12 cellular contexts compared by ENCODE assay signal in genomic region chr11:2789791-2790580, GRCh38.
DNase-seq lines count a peak whose midpoint lies in the region; ATAC-seq and TF ChIP-seq lines count a peak whose summit lies in the region.
"Had no signal": no experiment of that assay in that cellular context is flagged by ENCODE, and none has a peak within 500 bp of the region (broad histone marks: within the 10 kb centered on the region; RNA-seq: fewer than 3 reads in every experiment).

No MANE protein-coding gene starts in this region.

- peaks cover 6% of the 10 kb centered on the region for H3K36me3 Mint-ChIP-seq in activated naive CD8-positive, alpha-beta T cell treated with anti-CD3 and anti-CD28 coated beads, Interleukin-2, amount 10 ng/mL, durations not matched to agents 7 days and 5 days
- H3K36me3 Mint-ChIP-seq in activated naive CD8-positive, alpha-beta T cell treated with anti-CD3 and anti-CD28 coated beads for 36 hours = peaks cover 3% of the 10 kb centered on the region
- no peaks in the 10 kb centered on the region for H3K36me3 Mint-ChIP-seq in natural killer cell

- no peak overlapping the region for H3K27ac Mint-ChIP-seq in activated naive CD8-positive, alpha-beta T cell treated with anti-CD3 and anti-CD28 coated beads, Interleukin-2, amount 10 ng/mL, durations not matched to agents 7 days and 5 days
- no peak overlapping the region for H3K27ac Mint-ChIP-seq in activated naive CD8-positive, alpha-beta T cell treated with anti-CD3 and anti-CD28 coated beads for 36 hours
- no peak overlapping the region for H3K27ac Mint-ChIP-seq in natural killer cell
- H3K27ac Mint-ChIP-seq: IgD-negative memory B cell had no signal

- DNase-seq in activated naive CD8-positive, alpha-beta T cell treated with anti-CD3 and anti-CD28 coated beads, Interleukin-2, amount 10 ng/mL, durations not matched to agents 7 days and 5 days = peak; percentile 24
- no peak for DNase-seq in activated naive CD8-positive, alpha-beta T cell treated with anti-CD3 and anti-CD28 coated beads for 36 hours
- DNase-seq in ecto neural progenitor cell (ENCODE audit: low spot score) (peak; percentile 35), natural killer cell (peak; percentile 12), upper lobe of right lung (peak; percentile 42), SHP77 treated with DMSO at 0.1 percent for 48 hours (lab: John Stamatoyannopoulos, UW) (no peak), NCI-H146 treated with DMSO at 0.1 percent for 48 hours (lab: John Stamatoyannopoulos, UW; ENCODE audit: unreplicated experiment) (no peak)
- DNase-seq: DMS53 had no signal

- ATAC-seq in activated naive CD8-positive, alpha-beta T cell treated with anti-CD3 and anti-CD28 coated beads, Interleukin-2, amount 10 ng/mL, durations not matched to agents 7 days and 5 days (ENCODE audit: low read depth) = no peak
- ATAC-seq in natural killer cell (no peak), upper lobe of right lung (no peak), GM18907 (IDR thresholded peaks at IDR 0.05; ENCODE audit: unreplicated experiment) (no peak)

- TF ChIP-seq CTCF in natural killer cell (IDR thresholded peaks at IDR 0.05) = no peak
- TF ChIP-seq CTCF in upper lobe of right lung (IDR thresholded peaks at IDR 0.05) = no peak

- H3K9me3 Mint-ChIP-seq in activated naive CD8-positive, alpha-beta T cell treated with anti-CD3 and anti-CD28 coated beads, Interleukin-2, amount 10 ng/mL, durations not matched to agents 7 days and 5 days = peaks cover 4% of the 10 kb centered on the region
- H3K9me3 Mint-ChIP-seq in activated naive CD8-positive, alpha-beta T cell treated with anti-CD3 and anti-CD28 coated beads for 36 hours = no peaks in the 10 kb centered on the region
- H3K9me3 Mint-ChIP-seq in natural killer cell = no peaks in the 10 kb centered on the region

- H3K4me1 ChIP-seq in upper lobe of right lung = peaks cover 12% of the 10 kb centered on the region

- peaks cover 3% of the 10 kb centered on the region for H3K27me3 Mint-ChIP-seq in activated naive CD8-positive, alpha-beta T cell treated with anti-CD3 and anti-CD28 coated beads, Interleukin-2, amount 10 ng/mL, durations not matched to agents 7 days and 5 days
- no peaks in the 10 kb centered on the region for H3K27me3 Mint-ChIP-seq in activated naive CD8-positive, alpha-beta T cell treated with anti-CD3 and anti-CD28 coated beads for 36 hours
- H3K27me3 Mint-ChIP-seq in natural killer cell (ENCODE audit: low read depth in 2 of 2) = peaks cover 19 to 39% of the 10 kb centered on the region in 2 donors

- no peaks in the 10 kb centered on the region for H3K27me3 ChIP-seq in upper lobe of right lung
- H3K27me3 ChIP-seq: upper lobe of left lung had no signal

- H3K4me3 Mint-ChIP-seq in activated naive CD8-positive, alpha-beta T cell treated with anti-CD3 and anti-CD28 coated beads, Interleukin-2, amount 10 ng/mL, durations not matched to agents 7 days and 5 days = no peak overlapping the region
- H3K4me3 Mint-ChIP-seq in activated naive CD8-positive, alpha-beta T cell treated with anti-CD3 and anti-CD28 coated beads for 36 hours = no peak overlapping the region
- no peak overlapping the region for H3K4me3 Mint-ChIP-seq in natural killer cell

- no peak overlapping the region for H3K4me3 ChIP-seq in upper lobe of right lung
- H3K4me3 ChIP-seq: smooth muscle cell had no signal

- no peaks in the 10 kb centered on the region for H3K36me3 ChIP-seq in upper lobe of right lung
- H3K36me3 ChIP-seq: upper lobe of left lung had no signal

- H3K9me3 ChIP-seq in upper lobe of right lung = no peaks in the 10 kb centered on the region
- H3K9me3 ChIP-seq: upper lobe of left lung had no signal

- H3K4me1 Mint-ChIP-seq in activated naive CD8-positive, alpha-beta T cell treated with anti-CD3 and anti-CD28 coated beads, Interleukin-2, amount 10 ng/mL, durations not matched to agents 7 days and 5 days = no peaks in the 10 kb centered on the region
- peaks cover 5% of the 10 kb centered on the region for H3K4me1 Mint-ChIP-seq in activated naive CD8-positive, alpha-beta T cell treated with anti-CD3 and anti-CD28 coated beads for 36 hours
- peaks cover 0 to 6% of the 10 kb centered on the region in 2 donors for H3K4me1 Mint-ChIP-seq in natural killer cell
- H3K4me1 Mint-ChIP-seq: IgD-negative memory B cell had no signal

- POLR2A ChIA-PET in activated naive CD8-positive, alpha-beta T cell treated with anti-CD3 and anti-CD28 coated beads, Interleukin-2, amount 10 ng/mL, durations not matched to agents 7 days and 5 days (lab: Charles Lee) = no interaction called here

- intact Hi-C loops in natural killer cell (cut with micrococcal nuclease) = no loop called here
- intact Hi-C loops in upper lobe of right lung (cut with DNase I) = no loop called here

- H3K27ac ChIP-seq in upper lobe of right lung = no peak overlapping the region
- H3K27ac ChIP-seq: upper lobe of left lung had no signal

Comparison
In these comparisons a context has a peak if more than half of its experiments do, and no peak if none do; other contexts are left out.
1. DNase-seq: peak in activated naive CD8-positive, alpha-beta T cell treated with anti-CD3 and anti-CD28 coated beads, Interleukin-2, amount 10 ng/mL, durations not matched to agents 7 days and 5 days (single experiment), ecto neural progenitor cell (single experiment), natural killer cell (single experiment) and upper lobe of right lung (single experiment); none in activated naive CD8-positive, alpha-beta T cell treated with anti-CD3 and anti-CD28 coated beads for 36 hours (single experiment), SHP77 treated with DMSO at 0.1 percent for 48 hours (single experiment) and NCI-H146 treated with DMSO at 0.1 percent for 48 hours (single experiment).